In the genomic region with DNA sequence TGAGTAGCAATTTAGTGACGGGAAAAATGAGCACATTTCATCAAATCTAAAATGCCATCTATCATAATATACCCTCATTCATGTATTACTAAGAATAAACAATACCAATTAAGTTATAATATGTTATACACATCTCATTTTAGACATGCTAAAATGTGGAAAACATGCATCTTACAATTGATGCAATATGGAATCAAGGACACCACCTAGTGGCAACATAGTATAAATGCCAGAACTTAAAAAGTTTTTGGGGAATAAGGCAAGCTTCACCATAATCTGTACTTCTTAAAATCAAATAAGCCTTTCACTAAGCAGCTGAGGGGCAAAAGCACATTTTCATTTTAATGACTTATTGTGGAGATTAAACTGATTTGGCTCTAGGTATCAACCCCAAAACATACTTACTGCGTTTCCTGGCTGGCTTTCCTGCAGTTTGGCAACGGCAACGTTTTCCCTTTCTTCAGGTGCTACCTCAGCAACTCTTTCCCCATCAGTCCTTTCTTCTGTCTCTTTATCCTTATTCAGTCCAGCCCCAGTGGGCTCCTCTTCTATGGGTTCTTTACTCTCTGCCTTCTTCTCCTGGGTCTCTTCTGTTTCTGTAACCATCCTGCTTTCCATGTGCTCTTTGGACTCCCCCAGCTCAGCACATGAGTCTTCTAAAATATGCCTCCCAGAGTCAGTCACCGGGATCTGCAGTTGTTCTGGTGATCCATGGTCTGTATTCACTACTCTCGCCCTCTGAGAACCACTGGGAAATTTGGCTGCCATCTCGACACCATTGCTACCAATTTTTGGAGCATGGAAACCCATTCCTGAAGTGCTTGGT, we compare ENCODE assay signal across 9 cellular contexts. TPM values are rescaled to one million over a fixed set of nuclear protein-coding genes. Genes with fewer than 3 reads are reported as not detected.
DNase-seq lines count a peak whose midpoint lies in the region; ATAC-seq and FAIRE-seq lines count a peak whose summit lies in the region.
"Had no signal": no experiment of that assay in that cellular context is flagged by ENCODE, and none has a peak within 500 bp of the region (broad histone marks: within the 10 kb centered on the region; RNA-seq: fewer than 3 reads in every experiment).

No MANE protein-coding gene starts in this region.

- no peaks in the 10 kb centered on the region for H3K27me3 ChIP-seq in small intestine (ENCODE audit: control insufficient read depth in 2 of 2, insufficient read depth in 2 of 2, low read length in 2 of 2)

- ATAC-seq in HG03442 (IDR thresholded peaks at IDR 0.05; ENCODE audit: unreplicated experiment) = no peak

- no peaks in the 10 kb centered on the region for H3K9me3 ChIP-seq in small intestine (ENCODE audit: control insufficient read depth, low read depth)

- H3K27ac ChIP-seq in small intestine (ENCODE audit: low read depth in 1 of 2, low read length in 1 of 2) = no peak overlapping the region

- peaks cover 10 to 21% of the 10 kb centered on the region in 2 donors for H3K36me3 ChIP-seq in small intestine (ENCODE audit: control insufficient read depth in 2 of 2, insufficient read depth in 2 of 2, low read length in 2 of 2)

- DNase-seq in EH (ENCODE audit: low read depth) = peak; percentile 54
- peak; percentile 65 to 76 for DNase-seq in Kasumi-1 (lab: John Stamatoyannopoulos, UW)
- peak; percentile 58 for DNase-seq in SKM-1 (lab: John Stamatoyannopoulos, UW; ENCODE audit: unreplicated experiment)
- DNase-seq in fibroblast of the conjunctiva (ENCODE audit: low read depth) = peak; percentile 60
- DNase-seq in small intestine = peak; percentile 38
- no peak for DNase-seq in NCI-H1048 (lab: John Stamatoyannopoulos, UW)
- no peak for DNase-seq in stimulated activated naive CD4-positive, alpha-beta T cell treated with Interleukin-2 at 50 U/mL for 16 hours (lab: John Stamatoyannopoulos, UW)
- DNase-seq: T-cell had no signal

- WGBS in small intestine, 3 donors = 68 to 81% (median 80%) methylated on average over 7 of the region's 7 CpGs

- H3K4me3 ChIP-seq in small intestine (ENCODE audit: low read depth in 1 of 2, low read length in 2 of 2) = no peak overlapping the region

- no peaks in the 10 kb centered on the region for H3K4me1 ChIP-seq in small intestine (ENCODE audit: control insufficient read depth in 2 of 2, insufficient read depth in 1 of 2, low read depth in 1 of 2, low read length in 1 of 2)

- peak; percentile 81 for FAIRE-seq in small intestine (lab: Jason Lieb, UNC)

RNA-seq across cellular contexts. Expression of gene SDE2, which starts 11.4 kb away (rescaled TPM):
- polyA plus RNA-seq in small intestine = 10 to 100 TPM in 1 of 3 donors, 1 to 10 TPM in 2; 7.8 to 10.9 (median 8.5) TPM

RNA-seq across cellular contexts. Expression of gene LEFTY2, which starts 46.7 kb away (rescaled TPM):
- polyA plus RNA-seq in small intestine = under 1 TPM in 1 of 3 donors, not detected in 2; 0.01 TPM

Comparison
In these comparisons a context has a peak if more than half of its experiments do, and no peak if none do; other contexts are left out.
1. DNase-seq: peak in EH (single experiment), Kasumi-1 (2 of 2), SKM-1 (single experiment), fibroblast of the conjunctiva (single experiment) and small intestine (single experiment); none in NCI-H1048 (single experiment) and stimulated activated naive CD4-positive, alpha-beta T cell treated with Interleukin-2 at 50 U/mL for 16 hours (single experiment).